ENCODE assay signal across 11 cellular contexts in the genomic region with DNA sequence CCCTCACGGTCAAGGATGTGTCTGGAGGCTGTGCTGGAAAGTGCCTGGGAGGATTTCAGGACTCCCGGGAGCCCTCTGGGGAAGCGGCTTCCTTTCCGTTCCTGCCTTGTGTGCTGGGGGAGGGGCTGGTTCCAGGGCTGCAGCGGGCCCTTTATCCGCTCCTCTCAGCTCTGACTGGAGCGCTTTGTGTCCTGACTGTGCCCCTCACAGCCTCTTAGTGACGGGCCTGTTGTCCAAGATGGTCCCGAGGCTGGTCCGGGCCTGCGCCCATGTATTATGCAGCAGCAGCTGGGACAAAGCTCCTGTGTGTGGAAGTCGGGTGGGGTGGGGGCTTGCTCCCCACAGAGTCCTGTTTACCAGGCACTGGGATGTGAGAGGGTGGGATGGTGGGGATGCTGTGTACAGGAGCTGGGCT. TPM values are rescaled to one million over a fixed set of nuclear protein-coding genes. Genes with fewer than 3 reads are reported as not detected.
A peak's percentile ranks its signal among the peaks of the same experiment; 100 is the strongest.
DNase-seq lines count a peak whose midpoint lies in the region; ATAC-seq and TF ChIP-seq lines count a peak whose summit lies in the region.
"Had no signal": no experiment of that assay in that cellular context is flagged by ENCODE, and none has a peak within 500 bp of the region (broad histone marks: within the 10 kb centered on the region; RNA-seq: fewer than 3 reads in every experiment).

No MANE protein-coding gene starts in this region.

- CTCF ChIA-PET in activated naive CD4-positive, alpha-beta T cell treated with anti-CD3 and anti-CD28 coated beads for 36 hours (lab: Charles Lee), result interaction anchor here (0.6 kb wide), 1 partner anchor 59 kb away, joined by 5 read pairs; no protein-coding TSS in a partner anchor

- peak overlapping the region; percentile 75 to 84 (median 80) for H3K27ac Mint-ChIP-seq in nephron
- no peak overlapping the region for H3K27ac Mint-ChIP-seq in activated naive CD4-positive, alpha-beta T cell treated with anti-CD3 and anti-CD28 coated beads for 36 hours
- H3K27ac Mint-ChIP-seq: activated T-cell treated with anti-CD3 and anti-CD28 coated beads, Interleukin-2, amount 50 U/mL, for 72 hours; T-helper 2 cell treated with Interferon-gamma antibody and Interleukin-4, amounts not matched to agents 5 μg/mL and 100 μg/mL, for 36 hours had no signal

- H3K27me3 Mint-ChIP-seq in nephron (ENCODE audit: low read depth), result no peaks in the 10 kb centered on the region
- no peaks in the 10 kb centered on the region for H3K27me3 Mint-ChIP-seq in activated naive CD4-positive, alpha-beta T cell treated with anti-CD3 and anti-CD28 coated beads for 36 hours (ENCODE audit: low read depth)

- H3K36me3 ChIP-seq in upper lobe of right lung, result no peaks in the 10 kb centered on the region

- H3K36me3 Mint-ChIP-seq in nephron (ENCODE audit: low read depth), result no peaks in the 10 kb centered on the region
- H3K36me3 Mint-ChIP-seq in activated naive CD4-positive, alpha-beta T cell treated with anti-CD3 and anti-CD28 coated beads for 36 hours (ENCODE audit: low read depth), result no peaks in the 10 kb centered on the region

- peaks cover 46% of the 10 kb centered on the region for H3K4me1 Mint-ChIP-seq in nephron
- H3K4me1 Mint-ChIP-seq in activated naive CD4-positive, alpha-beta T cell treated with anti-CD3 and anti-CD28 coated beads for 36 hours (ENCODE audit: low read depth), result peaks cover 2% of the 10 kb centered on the region

- intact Hi-C loops in upper lobe of right lung (cut with DNase I), result no loop called here
- intact Hi-C loops in activated naive CD4-positive, alpha-beta T cell treated with anti-CD3 and anti-CD28 coated beads for 36 hours (cut with micrococcal nuclease), result no loop called here

- peak overlapping the region; percentile 17 for H3K27ac ChIP-seq in upper lobe of right lung

- peak overlapping the region in 1 of 3 experiments; percentile 43 for H3K4me3 Mint-ChIP-seq in nephron
- no peak overlapping the region for H3K4me3 Mint-ChIP-seq in activated naive CD4-positive, alpha-beta T cell treated with anti-CD3 and anti-CD28 coated beads for 36 hours
- H3K4me3 Mint-ChIP-seq: activated T-cell treated with anti-CD3 and anti-CD28 coated beads, Interleukin-2, amount 50 U/mL, for 72 hours; T-helper 2 cell treated with Interferon-gamma antibody and Interleukin-4, amounts not matched to agents 5 μg/mL and 100 μg/mL, for 36 hours had no signal

- H3K4me3 ChIP-seq in upper lobe of right lung, result no peak overlapping the region

- peaks cover 29% of the 10 kb centered on the region for H3K4me1 ChIP-seq in upper lobe of right lung

- peak; percentile 32 to 99 (median 92) for DNase-seq in anterior cingulate cortex (lab: John Stamatoyannopoulos, UW)
- DNase-seq in globus pallidus (ENCODE audit: low spot score), result peak; percentile 100
- no peak for DNase-seq in upper lobe of right lung
- DNase-seq in stimulated activated naive CD4-positive, alpha-beta T cell (lab: John Stamatoyannopoulos, UW), result no peak
- no peak for DNase-seq in activated naive CD4-positive, alpha-beta T cell treated with anti-CD3 and anti-CD28 coated beads for 36 hours
- DNase-seq in A172 (ENCODE audit: low spot score), result no peak
- DNase-seq: activated T-cell treated with anti-CD3 and anti-CD28 coated beads, Interleukin-2, amount 50 U/mL, for 72 hours; effector CD4-positive, alpha-beta T cell; stimulated activated CD4-positive, alpha-beta T cell treated with anti-CD3 and anti-CD28 coated beads, Interleukin-12 subunit alpha, Interleukin-12 subunit beta, amount 100 ng/mL, for 4 hours had no signal

- ATAC-seq in upper lobe of right lung, result no peak
- ATAC-seq: activated T-cell treated with anti-CD3 and anti-CD28 coated beads, Interleukin-2, amount 50 U/mL, for 72 hours had no signal

- H3K9me3 ChIP-seq in upper lobe of right lung, result no peaks in the 10 kb centered on the region

- H3K27me3 ChIP-seq in upper lobe of right lung, result no peaks in the 10 kb centered on the region

- H3K9me3 Mint-ChIP-seq in nephron, result no peaks in the 10 kb centered on the region
- H3K9me3 Mint-ChIP-seq in activated naive CD4-positive, alpha-beta T cell treated with anti-CD3 and anti-CD28 coated beads for 36 hours, result no peaks in the 10 kb centered on the region
- H3K9me3 Mint-ChIP-seq: activated T-cell treated with anti-CD3 and anti-CD28 coated beads, Interleukin-2, amount 50 U/mL, for 72 hours; T-helper 2 cell treated with Interferon-gamma antibody and Interleukin-4, amounts not matched to agents 5 μg/mL and 100 μg/mL, for 36 hours had no signal

- TF ChIP-seq CTCF in nephron (IDR thresholded peaks at IDR 0.05; ENCODE audit: unreplicated experiment in 3 of 3) (no peak), upper lobe of right lung (IDR thresholded peaks at IDR 0.05) (no peak)

RNA-seq across cellular contexts. Expression of a gene that starts 35.8 kb away (rescaled TPM):
- 3.6 TPM for total RNA-seq in upper lobe of right lung
- total RNA-seq in activated naive CD4-positive, alpha-beta T cell treated with anti-CD3 and anti-CD28 coated beads for 36 hours, result not detected
- 0.43 and 1.2 TPM in 2 replicates for total RNA-seq in A172 (2014; rRNA removed; shearing (Covaris generic))

Comparison
In these comparisons a context has a peak if more than half of its experiments do, and no peak if none do; other contexts are left out.
1. DNase-seq: peak in anterior cingulate cortex (58 of 58) and globus pallidus (single experiment); none in upper lobe of right lung (single experiment), stimulated activated naive CD4-positive, alpha-beta T cell (0 of 6), activated naive CD4-positive, alpha-beta T cell treated with anti-CD3 and anti-CD28 coated beads for 36 hours (single experiment) and A172 (single experiment).